In the genomic region with DNA sequence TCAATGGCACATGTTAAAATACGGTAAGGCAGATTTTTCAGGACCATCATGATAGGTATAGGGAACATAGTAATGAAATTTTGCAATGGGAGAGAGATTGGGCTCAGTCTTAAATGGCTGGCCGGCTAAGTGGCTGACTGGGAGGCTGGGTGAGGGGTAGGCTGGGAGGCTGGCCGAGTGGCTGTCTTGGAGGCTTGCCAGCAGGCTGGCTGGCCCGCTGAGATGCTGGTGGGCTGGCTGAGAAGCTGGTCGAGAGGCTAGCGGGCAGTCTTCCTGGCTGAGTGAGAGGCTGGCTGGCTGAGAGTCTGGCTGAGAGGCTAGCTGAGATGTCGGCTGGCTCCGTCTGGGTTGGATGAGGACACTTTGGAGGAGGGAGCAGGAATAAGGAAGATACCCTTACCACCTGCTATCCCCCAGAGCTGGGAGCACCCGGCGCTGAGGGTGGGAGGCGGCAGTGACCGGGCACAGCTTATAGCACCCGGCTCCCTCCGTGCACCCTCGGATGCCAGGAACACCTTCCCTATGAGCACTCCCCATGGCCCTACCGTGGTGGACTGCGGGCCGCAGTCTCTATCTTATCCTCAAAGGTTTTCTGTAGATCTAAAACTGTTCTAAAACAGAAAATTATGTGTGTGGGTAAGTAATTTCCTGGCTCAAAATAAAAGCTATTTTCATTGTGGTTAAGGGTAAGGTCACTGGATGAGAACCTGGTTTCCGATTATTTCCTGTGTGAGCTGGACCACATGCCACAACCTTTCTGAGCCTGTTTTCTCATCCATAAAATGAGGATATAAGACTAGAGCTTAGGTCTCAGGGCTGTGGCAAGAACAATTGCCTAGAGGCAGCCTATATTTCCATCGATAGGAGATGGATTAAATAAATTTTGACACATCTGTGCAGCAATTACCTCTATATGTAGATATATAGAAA, we compare ENCODE assay signal across 16 cellular contexts. TPM values are rescaled to one million over a fixed set of nuclear protein-coding genes. Genes with fewer than 3 reads are reported as not detected.
DNase-seq lines count a peak whose midpoint lies in the region; FAIRE-seq and TF ChIP-seq lines count a peak whose summit lies in the region.
"Had no signal": no experiment of that assay in that cellular context is flagged by ENCODE, and none has a peak within 500 bp of the region (broad histone marks: within the 10 kb centered on the region; RNA-seq: fewer than 3 reads in every experiment).

No MANE protein-coding gene starts in this region.

- H3K4me3 ChIP-seq in mammary epithelial cell (replicated peaks in 1 of 3; ENCODE audit: insufficient read depth in 1 of 3, low read depth in 2 of 3, low read length in 3 of 3), result no peak overlapping the region
- no peak overlapping the region for H3K4me3 ChIP-seq in SJCRH30
- H3K4me3 ChIP-seq: thoracic aorta had no signal

- TF ChIP-seq CTCF in mammary epithelial cell (conservative IDR thresholded peaks at IDR 0.05 in 1 of 2, IDR thresholded peaks at IDR 0.05 in 1 of 2; ENCODE audit: extremely low read depth in 1 of 2, insufficient read depth in 1 of 2, low read depth in 1 of 2, low read length in 2 of 2) (no peak), MCF 10A (IDR thresholded peaks at IDR 0.05; ENCODE audit: unreplicated experiment) (no peak)

- H3K9me3 Mint-ChIP-seq in MCF 10A (ENCODE audit: unreplicated experiment), result no peaks in the 10 kb centered on the region
- H3K9me3 Mint-ChIP-seq: T-helper 1 cell treated with Interleukin-12 subunit alpha and Interleukin-12 subunit beta and Interleukin-4 antibody, amounts not matched to agents 30 μg/mL and 1 μg/mL, for 36 hours had no signal

- H3K27ac ChIP-seq in mammary epithelial cell (ENCODE audit: insufficient read depth, low read depth, low read length) (no peak overlapping the region), caudate nucleus (ENCODE audit: low read depth, low read length) (no peak overlapping the region), SJCRH30 (no peak overlapping the region)
- H3K27ac ChIP-seq: neutrophil, thoracic aorta had no signal

- H3K36me3 ChIP-seq in mammary epithelial cell (ENCODE audit: insufficient read depth, low read length) (no peaks in the 10 kb centered on the region), SJCRH30 (no peaks in the 10 kb centered on the region)
- H3K36me3 ChIP-seq: neutrophil, thoracic aorta had no signal

- no peak overlapping the region for H3K4me3 Mint-ChIP-seq in MCF 10A (ENCODE audit: unreplicated experiment)
- H3K4me3 Mint-ChIP-seq: T-helper 1 cell treated with Interleukin-12 subunit alpha and Interleukin-12 subunit beta and Interleukin-4 antibody, amounts not matched to agents 30 μg/mL and 1 μg/mL, for 36 hours had no signal

- POLR2A ChIA-PET in MCF 10A (lab: Yijun Ruan, JAX), result interaction anchor here (0.5 to 1.2 kb wide), 3 partner anchors 23 to 418 kb away, joined by 3 to 4 read pairs (median 3); partner anchors contain the start of gene VPS35L

- CTCF ChIA-PET in mammary epithelial cell (lab: Charles Lee; ENCODE audit: low non-redundant PET) (no interaction called here), MCF 10A (lab: Yijun Ruan, JAX) (interaction anchor here (0.6 to 4.7 kb wide), 6 partner anchors 63 to 297 kb away, joined by 3 to 32 read pairs (median 4); no protein-coding TSS in a partner anchor)

- H3K4me2 ChIP-seq in mammary epithelial cell (ENCODE audit: insufficient read depth, low read depth, low read length), result no peak overlapping the region

- no peaks in the 10 kb centered on the region for H3K79me2 ChIP-seq in mammary epithelial cell (ENCODE audit: insufficient read depth, low read length)

- no peak overlapping the region for H3K27ac Mint-ChIP-seq in MCF 10A (ENCODE audit: low read depth, unreplicated experiment)
- H3K27ac Mint-ChIP-seq: T-helper 1 cell treated with Interleukin-12 subunit alpha and Interleukin-12 subunit beta and Interleukin-4 antibody, amounts not matched to agents 30 μg/mL and 1 μg/mL, for 36 hours had no signal

- peak overlapping the region; percentile 73 for H2AFZ ChIP-seq in mammary epithelial cell (ENCODE audit: low read depth, low read length)

- H3K9me3 ChIP-seq in mammary epithelial cell (replicated peaks; ENCODE audit: insufficient read depth, low read length), result no peaks in the 10 kb centered on the region
- no peaks in the 10 kb centered on the region for H3K9me3 ChIP-seq in SJCRH30 (replicated peaks)
- H3K9me3 ChIP-seq: neutrophil, thoracic aorta had no signal

- H3K4me1 Mint-ChIP-seq in MCF 10A (ENCODE audit: insufficient read depth, unreplicated experiment), result peaks cover 7% of the 10 kb centered on the region

- dilution Hi-C loops in mammary epithelial cell (cut with HindIII; ENCODE audit: low sequenced_read_pairs), result no loop called here

- in situ Hi-C loops in mammary epithelial cell (cut with MboI; ENCODE audit: low sequenced_read_pairs in 2 of 2), result no loop called here

- H3K4me1 ChIP-seq in mammary epithelial cell (ENCODE audit: insufficient read depth, low read length) (peaks cover 17% of the 10 kb centered on the region), SJCRH30 (no peaks in the 10 kb centered on the region)

- 49% methylated on average over 16 of the region's 20 CpGs for WGBS in mammary epithelial cell (ENCODE audit: low coverage, missing lambda C conversion rate)

- no peak overlapping the region for H3K9ac ChIP-seq in mammary epithelial cell (ENCODE audit: insufficient read depth, low read length)

- no peak for DNase-seq in mammary epithelial cell
- no peak for DNase-seq in MCF 10A (ENCODE audit: unreplicated experiment)
- peak; percentile 64 for DNase-seq in NCI-H345 (lab: John Stamatoyannopoulos, UW)
- DNase-seq in caudate nucleus (lab: John Stamatoyannopoulos, UW), result peak in 41 of 61 donors; percentile 0 to 66 (median 7)
- peak; percentile 37 for DNase-seq in urothelium cell line (ENCODE audit: low spot score)
- DNase-seq in SJCRH30, result no peak
- DNase-seq in NCI-H1930 (lab: John Stamatoyannopoulos, UW), result no peak
- DNase-seq in NCI-H2107 treated with DMSO at 0.1 percent for 48 hours (lab: John Stamatoyannopoulos, UW; ENCODE audit: unreplicated experiment), result no peak
- DNase-seq: AML-193; stimulated activated CD4-positive, alpha-beta T cell treated with anti-CD3 and anti-CD28 coated beads, Interleukin-4, amount 100 ng/mL, for 24 hours had no signal

- FAIRE-seq in urothelium cell line (lab: Jason Lieb, UNC), result no peak
- FAIRE-seq: bronchial epithelial cell, GM19239, islet of Langerhans had no signal

- no peaks in the 10 kb centered on the region for H3K36me3 Mint-ChIP-seq in MCF 10A (ENCODE audit: insufficient read depth, unreplicated experiment)

- BruUV-seq in mammary epithelial cell (replicated peaks; lab: Mats Ljungman, UMichigan), result no TSS peak
- BruUV-seq in MCF 10A (replicated peaks; lab: Mats Ljungman, UMichigan), result no TSS peak

- H3K27me3 ChIP-seq in mammary epithelial cell (ENCODE audit: insufficient read depth, low read length) (no peaks in the 10 kb centered on the region), SJCRH30 (no peaks in the 10 kb centered on the region)

- H4K20me1 ChIP-seq in mammary epithelial cell (ENCODE audit: insufficient read depth, low read length), result no peaks in the 10 kb centered on the region

- H3K27me3 Mint-ChIP-seq in MCF 10A (ENCODE audit: insufficient read depth, unreplicated experiment), result no peaks in the 10 kb centered on the region

- intact Hi-C loops in mammary epithelial cell (cut with micrococcal nuclease), result no loop called here
- intact Hi-C loops in MCF 10A (cut with micrococcal nuclease), result no loop called here

RNA-seq across cellular contexts. Expression of gene TMC5, which starts 34.5 kb away (rescaled TPM):
- total RNA-seq in mammary epithelial cell (under 1 TPM in 1 of 2 donors, not detected in 1; 0.33 TPM), MCF 10A (2022) (0.10 and 0.16 TPM in 2 replicates)
- 0.11 TPM for polyA plus RNA-seq in mammary epithelial cell
- not detected for polyA minus RNA-seq in mammary epithelial cell
- not detected in 2 replicates for total RNA-seq in SJCRH30 (2014; rRNA removed; shearing (Covaris generic))

Comparison
In these comparisons a context has a peak if more than half of its experiments do, and no peak if none do; other contexts are left out.
1. DNase-seq: peak in NCI-H345 (single experiment), caudate nucleus (41 of 61) and urothelium cell line (single experiment); none in mammary epithelial cell (single experiment), MCF 10A (single experiment), SJCRH30 (0 of 2), NCI-H1930 (0 of 2) and NCI-H2107 treated with DMSO at 0.1 percent for 48 hours (single experiment).